10 cellular contexts compared by ENCODE assay signal in the genomic region with DNA sequence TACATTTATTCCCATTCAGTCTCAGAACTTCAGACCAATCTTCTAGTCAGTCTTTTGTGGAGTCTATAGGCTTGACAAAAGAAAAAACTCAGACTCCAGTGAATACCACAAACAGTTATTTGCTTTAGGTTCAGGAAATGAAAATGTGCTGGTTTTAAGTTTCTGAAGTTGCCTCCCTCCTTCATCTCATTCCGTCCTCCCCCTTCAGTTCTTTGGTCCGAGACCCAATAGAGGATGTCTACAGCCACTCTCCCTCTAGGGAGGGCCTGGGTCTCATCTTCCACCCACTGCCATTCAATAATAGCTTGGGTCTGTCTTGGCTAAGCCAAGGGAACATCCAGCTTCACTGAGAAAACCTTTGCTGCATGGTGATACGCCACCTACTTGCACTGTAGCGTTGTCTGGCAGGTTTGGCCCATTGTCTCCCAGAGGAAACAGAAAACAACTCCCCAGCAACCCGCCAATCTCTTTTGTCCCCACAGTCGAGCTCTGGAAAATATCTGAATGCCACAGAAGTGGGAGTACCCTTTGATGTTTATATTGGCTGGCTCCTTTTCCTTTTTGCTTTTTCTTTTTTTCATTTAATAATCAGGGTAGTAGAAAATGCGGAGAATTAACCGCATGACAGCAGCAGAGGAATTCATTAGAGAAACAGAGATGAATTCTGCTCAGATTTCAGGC.
DNase-seq lines count a peak whose midpoint lies in the region; ATAC-seq and TF ChIP-seq lines count a peak whose summit lies in the region.
"Had no signal": no experiment of that assay in that cellular context is flagged by ENCODE, and none has a peak within 500 bp of the region (broad histone marks: within the 10 kb centered on the region; RNA-seq: fewer than 3 reads in every experiment).

No MANE protein-coding gene starts in this region.

- POLR2A ChIA-PET in A673 (lab: Charles Lee; ENCODE audit: low non-redundant PET), result no interaction called here

- intact Hi-C loops in A673 (cut with micrococcal nuclease; ENCODE audit: unreplicated experiment), result no loop called here

- no peaks in the 10 kb centered on the region for H3K9me3 ChIP-seq in A673 (ENCODE audit: low read depth, low read length, poor library complexity, severe bottlenecking)
- no peaks in the 10 kb centered on the region for H3K9me3 ChIP-seq in fibroblast of lung (ENCODE audit: control insufficient read depth, insufficient read depth, low read depth, low read length)

- peaks cover 9% of the 10 kb centered on the region for H3K4me1 ChIP-seq in A673 (ENCODE audit: insufficient read depth, low read length, poor library complexity, severe bottlenecking)
- no peaks in the 10 kb centered on the region for H3K4me1 ChIP-seq in fibroblast of lung (ENCODE audit: control insufficient read depth, extremely low read depth, insufficient read depth, low read length)

- H3K4me2 ChIP-seq in fibroblast of lung (ENCODE audit: extremely low read depth, insufficient read depth, low read length), result no peak overlapping the region

- H3K9ac ChIP-seq in fibroblast of lung (ENCODE audit: insufficient read depth, low read length), result no peak overlapping the region

- peaks cover 24% of the 10 kb centered on the region for H3K9me3 Mint-ChIP-seq in nephron progenitor cell
- H3K9me3 Mint-ChIP-seq: activated T-helper 1 cell treated with anti-CD3 and anti-CD28 coated beads, Interleukin-12 subunit alpha, Interleukin-12 subunit beta, Interleukin-2, Interleukin-4 antibody, amounts not matched to agents 30 ng/mL and 10 ng/mL and 1 ng/mL, durations not matched to agents 14 hours and 24 hours and 36 hours; memory B cell had no signal

- H3K27ac ChIP-seq in A673 (ENCODE audit: low read depth, low read length, poor library complexity, severe bottlenecking) (no peak overlapping the region), fibroblast of lung (ENCODE audit: insufficient read depth, low read length) (no peak overlapping the region)

- TF ChIP-seq CTCF in A673 (conservative IDR thresholded peaks at IDR 0.05; ENCODE audit: low read depth, low read length), result no peak
- TF ChIP-seq CTCF in fibroblast of lung (conservative IDR thresholded peaks at IDR 0.05 in 1 of 2, IDR thresholded peaks at IDR 0.05 in 1 of 2; ENCODE audit: low read depth in 1 of 2, low read length in 2 of 2), result no peak
- TF ChIP-seq CTCF in nephron progenitor cell (IDR thresholded peaks at IDR 0.05), result no peak

- no TSS peak for BruUV-seq in A673 (replicated peaks; lab: Mats Ljungman, UMichigan)

- peak overlapping the region; percentile 51 for H2AFZ ChIP-seq in fibroblast of lung (ENCODE audit: low read length)

- H3K4me3 ChIP-seq in A673 (ENCODE audit: low read depth, low read length, poor library complexity, severe bottlenecking) (no peak overlapping the region), fibroblast of lung (replicated peaks in 1 of 4; ENCODE audit: control extremely low read depth in 1 of 4, insufficient read depth in 1 of 4, low read depth in 3 of 4, low read length in 4 of 4) (no peak overlapping the region)

- H3K4me1 Mint-ChIP-seq in nephron progenitor cell, result peaks cover 50% of the 10 kb centered on the region
- H3K4me1 Mint-ChIP-seq: memory B cell had no signal

- CTCF ChIA-PET in A673 (lab: Charles Lee), result no interaction called here

- no peaks in the 10 kb centered on the region for H3K27me3 Mint-ChIP-seq in nephron progenitor cell (ENCODE audit: low read depth, poor library complexity)
- H3K27me3 Mint-ChIP-seq: memory B cell had no signal

- H3K27ac Mint-ChIP-seq in nephron progenitor cell, result peak overlapping the region; percentile 89
- H3K27ac Mint-ChIP-seq: activated T-helper 1 cell treated with anti-CD3 and anti-CD28 coated beads, Interleukin-12 subunit alpha, Interleukin-12 subunit beta, Interleukin-2, Interleukin-4 antibody, amounts not matched to agents 30 ng/mL and 10 ng/mL and 1 ng/mL, durations not matched to agents 14 hours and 24 hours and 36 hours; memory B cell had no signal

- H3K79me2 ChIP-seq in fibroblast of lung (ENCODE audit: control insufficient read depth, insufficient read depth, low read length), result no peaks in the 10 kb centered on the region

- H3K36me3 ChIP-seq in A673 (ENCODE audit: insufficient read depth, low read length, poor library complexity, severe bottlenecking), result no peaks in the 10 kb centered on the region
- H3K36me3 ChIP-seq in fibroblast of lung (ENCODE audit: control insufficient read depth, insufficient read depth, low read length), result no peaks in the 10 kb centered on the region

- ATAC-seq in GM18870 (IDR thresholded peaks at IDR 0.05; ENCODE audit: unreplicated experiment), result no peak

- DNase-seq in A673 (ENCODE audit: low spot score) (peak; percentile 27), NCI-H774 (lab: John Stamatoyannopoulos, UW) (peak; percentile 8), fibroblast of lung (ENCODE audit: low read depth in 2 of 2) (peak in 1 of 2 donors; percentile 90), nephron progenitor cell (peak; percentile 16), HCEC 1CT (no peak), activated gamma-delta T cell (lab: John Stamatoyannopoulos, UW) (no peak), HuH-7 (ENCODE audit: low spot score) (no peak)

- no peaks in the 10 kb centered on the region for H4K20me1 ChIP-seq in fibroblast of lung (ENCODE audit: control insufficient read depth, extremely low read depth, insufficient read depth, low read length)

- peak overlapping the region; percentile 19 for H3K4me3 Mint-ChIP-seq in nephron progenitor cell
- H3K4me3 Mint-ChIP-seq: activated T-helper 1 cell treated with anti-CD3 and anti-CD28 coated beads, Interleukin-12 subunit alpha, Interleukin-12 subunit beta, Interleukin-2, Interleukin-4 antibody, amounts not matched to agents 30 ng/mL and 10 ng/mL and 1 ng/mL, durations not matched to agents 14 hours and 24 hours and 36 hours; memory B cell had no signal

- H3K36me3 Mint-ChIP-seq in nephron progenitor cell (ENCODE audit: low read depth), result peaks cover 18% of the 10 kb centered on the region

- H3K27me3 ChIP-seq in A673 (replicated peaks; ENCODE audit: insufficient read depth, low read depth, low read length, poor library complexity) (no peaks in the 10 kb centered on the region), fibroblast of lung (ENCODE audit: control insufficient read depth, insufficient read depth, low read length) (no peaks in the 10 kb centered on the region)

Comparison
In these comparisons a context has a peak if more than half of its experiments do, and no peak if none do; other contexts are left out.
1. DNase-seq: peak in A673 (single experiment), NCI-H774 (single experiment) and nephron progenitor cell (single experiment); none in HCEC 1CT (single experiment), activated gamma-delta T cell (single experiment) and HuH-7 (single experiment).